Comparison of ENCODE assay signal across 8 cellular contexts in the genomic region with DNA sequence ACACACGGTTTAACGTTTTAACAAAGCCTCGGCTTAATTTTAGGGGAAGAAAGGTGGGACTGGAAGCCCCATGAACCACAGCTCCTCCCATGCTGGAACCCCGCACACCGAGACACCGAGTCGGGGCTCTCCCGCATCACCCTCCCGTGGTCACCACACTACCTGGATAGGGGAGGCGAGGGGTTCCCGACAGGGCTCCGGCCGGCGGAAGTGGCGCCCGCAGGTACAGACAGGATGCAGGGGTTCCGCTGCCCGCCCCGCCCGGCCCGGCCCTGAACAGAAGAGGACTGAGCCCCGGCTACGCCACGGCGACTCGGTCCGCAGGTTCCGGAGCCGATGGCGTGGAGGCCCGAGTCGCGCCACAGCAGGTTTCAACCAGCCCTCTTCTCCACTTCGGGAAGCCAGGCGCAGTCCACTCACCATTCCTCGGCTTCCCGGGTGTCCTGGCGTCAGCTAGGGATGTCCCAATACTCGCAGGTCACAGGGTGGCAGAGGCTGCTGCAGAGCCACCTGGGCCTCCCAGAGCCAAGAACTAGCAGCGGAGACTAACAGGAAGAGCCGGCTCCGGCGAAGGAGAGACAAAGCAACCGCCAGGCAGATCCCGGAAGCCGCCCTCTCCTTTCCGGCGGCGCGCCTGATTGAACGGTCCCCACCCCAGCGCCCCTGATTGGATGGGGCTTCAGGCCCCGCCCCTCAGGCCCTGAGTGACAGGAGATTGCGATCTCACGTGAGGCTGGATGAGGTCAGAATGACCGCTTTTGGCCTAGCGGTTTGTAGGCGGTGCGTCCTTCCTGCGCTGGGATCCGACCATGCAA. TPM values are rescaled to one million over a fixed set of nuclear protein-coding genes. Genes with fewer than 3 reads are reported as not detected.
DNase-seq lines count a peak whose midpoint lies in the region; ATAC-seq lines count a peak whose summit lies in the region.

Gene ZNF669, minus strand, starts transcription at position 580 of the 815 bp plus-strand sequence. Its CDS starts 157 bp downstream, at position 423.

- H3K56ac ChIP-seq in mesendoderm (ENCODE audit: low read length) = peak within 1 kb of the TSS; percentile 99

- no CpG with 5 or more reads among the region's 61 CpGs for WGBS in mesendoderm (ENCODE audit: extremely low coverage, insufficient coverage, low lambda C conversion rate)

- peaks cover 8% of the 10 kb centered on the region for H3K9me3 ChIP-seq in endocrine pancreas (ENCODE audit: control insufficient read depth, low read length)

- peak within 1 kb of the TSS; percentile 41 for H3K4me2 ChIP-seq in mesendoderm (ENCODE audit: low read length)

- H3K79me2 ChIP-seq in mesendoderm (ENCODE audit: control insufficient read depth, insufficient read depth, low read length) = peaks cover 20% of the 10 kb centered on the region

- no peak within 1 kb of the TSS for H4K8ac ChIP-seq in mesendoderm (ENCODE audit: low read depth, low read length)

- H3K36me3 ChIP-seq in endocrine pancreas (ENCODE audit: control insufficient read depth, insufficient read depth, low read length) = peaks cover 16% of the 10 kb centered on the region
- H3K36me3 ChIP-seq in mesendoderm (ENCODE audit: control insufficient read depth, insufficient read depth, low read length) = peaks cover 4% of the 10 kb centered on the region

- H2BK15ac ChIP-seq in mesendoderm (replicated peaks; ENCODE audit: low read depth) = no peak within 1 kb of the TSS

- peak within 1 kb of the TSS; percentile 46 for H3K18ac ChIP-seq in mesendoderm (ENCODE audit: low read length)

- H3K4ac ChIP-seq in mesendoderm (ENCODE audit: low read depth, low read length) = peak within 1 kb of the TSS; percentile 90

- peak within 1 kb of the TSS; percentile 69 for H2BK5ac ChIP-seq in mesendoderm (ENCODE audit: low read length)

- H2AK5ac ChIP-seq in mesendoderm (ENCODE audit: low read length) = no peak within 1 kb of the TSS

- H3K27me3 ChIP-seq in endocrine pancreas (ENCODE audit: control insufficient read depth, insufficient read depth, low read length) (no peaks in the 10 kb centered on the region), mesendoderm (ENCODE audit: insufficient read depth, low read length, poor library complexity) (no peaks in the 10 kb centered on the region)

- peak; percentile 100 for ATAC-seq in GM21367 (IDR thresholded peaks at IDR 0.05; ENCODE audit: unreplicated experiment)

- H3K4me1 ChIP-seq in endocrine pancreas (ENCODE audit: control insufficient read depth, insufficient read depth, low read length) (no peaks in the 10 kb centered on the region), mesendoderm (ENCODE audit: control insufficient read depth, low read depth, low read length) (peaks cover 2% of the 10 kb centered on the region)

- peak within 1 kb of the TSS; percentile 69 for H3K23ac ChIP-seq in mesendoderm (ENCODE audit: low read length)

- peak within 1 kb of the TSS; percentile 88 for H3K9ac ChIP-seq in endocrine pancreas (ENCODE audit: control insufficient read depth, insufficient read depth, low read length)
- H3K9ac ChIP-seq in mesendoderm (ENCODE audit: low read length) = peak within 1 kb of the TSS; percentile 97

- H3K4me3 ChIP-seq in endocrine pancreas (ENCODE audit: control insufficient read depth, insufficient read depth, low read length) = peak within 1 kb of the TSS; percentile 87
- peak within 1 kb of the TSS; percentile 99 for H3K4me3 ChIP-seq in mesendoderm (ENCODE audit: low read length)

- no peak within 1 kb of the TSS for H4K5ac ChIP-seq in mesendoderm (ENCODE audit: low read length)

- DNase-seq in COR-L47 (lab: John Stamatoyannopoulos, UW) = peak; percentile 98
- peak; percentile 90 for DNase-seq in HT1080 (ENCODE audit: low read depth)
- DNase-seq in NOMO-1 (lab: John Stamatoyannopoulos, UW; ENCODE audit: unreplicated experiment in 2 of 2) = peak; percentile 94
- peak; percentile 84 to 85 for DNase-seq in activated CD8-positive, alpha-beta memory T cell treated with anti-CD3 and anti-CD28 coated beads for 4 hours (ENCODE audit: low read depth in 2 of 2)
- peak; percentile 99 for DNase-seq in mesendoderm
- peak; percentile 82 for DNase-seq in stimulated activated CD8-positive, alpha-beta memory T cell treated with anti-CD3 and anti-CD28 coated beads, Interleukin-12 subunit alpha, Interleukin-12 subunit beta, amount 100 ng/mL, for 4 hours (ENCODE audit: low read depth)

- peaks cover 6% of the 10 kb centered on the region for H3K79me1 ChIP-seq in mesendoderm (ENCODE audit: low read length)

- no peak within 1 kb of the TSS for H2BK120ac ChIP-seq in mesendoderm (ENCODE audit: low read depth, low read length)

- H3K27ac ChIP-seq in mesendoderm (ENCODE audit: low read depth, low read length) = peak within 1 kb of the TSS; percentile 94

RNA-seq across cellular contexts. Expression of gene ZNF669, which starts in this region (rescaled TPM):
- 6.6 and 8.5 TPM in 2 replicates for total RNA-seq in HT1080 (2014; rRNA removed; shearing (Covaris generic))
- polyA plus RNA-seq in HT1080 (2015; cell fraction: cytosol; rRNA removed) = 2.3 and 3.0 TPM in 2 replicates
- 3.8 and 3.9 TPM in 2 replicates for polyA plus RNA-seq in HT1080 (2015; cell fraction: nucleus; rRNA removed)
- polyA plus RNA-seq in mesendoderm (2013, experiment 1 of 2) = 11.9 TPM
- 10.9 TPM for polyA plus RNA-seq in mesendoderm (2013, experiment 2 of 2)

Comparison
In these comparisons a context has a peak if more than half of its experiments do, and no peak if none do; other contexts are left out.
1. Peak in every context shown above with its lines: DNase-seq, ATAC-seq, H3K4me3 ChIP-seq and H3K27ac ChIP-seq.